In the genomic region with DNA sequence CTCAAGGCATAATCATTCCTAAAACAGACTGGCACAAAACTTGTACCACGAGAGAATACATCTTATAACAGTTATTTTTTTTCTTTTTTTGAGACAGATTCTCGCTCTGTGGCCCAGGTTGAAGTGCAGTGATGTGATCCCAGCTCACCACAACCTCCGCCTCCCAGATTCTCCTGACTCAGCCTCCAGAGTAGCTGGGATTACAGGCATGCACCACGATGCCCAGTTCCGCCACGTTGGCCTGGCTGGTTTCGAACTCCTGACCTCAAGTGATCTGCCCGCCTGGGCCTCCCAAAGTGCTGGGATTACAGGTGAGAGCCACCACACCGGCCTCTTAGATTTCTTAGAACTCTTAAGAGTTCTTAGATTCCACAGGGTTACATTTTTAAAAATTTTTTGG, we compare ENCODE assay signal across 12 cellular contexts. TPM values are rescaled to one million over a fixed set of nuclear protein-coding genes. Genes with fewer than 3 reads are reported as not detected.
DNase-seq lines count a peak whose midpoint lies in the region; ATAC-seq, FAIRE-seq and TF ChIP-seq lines count a peak whose summit lies in the region.
"Had no signal": no experiment of that assay in that cellular context is flagged by ENCODE, and none has a peak within 500 bp of the region (broad histone marks: within the 10 kb centered on the region; RNA-seq: fewer than 3 reads in every experiment).

No MANE protein-coding gene starts in this region.

- peaks cover 0 to 4% (median 0%) of the 10 kb centered on the region in 8 donors for H3K9me3 Mint-ChIP-seq in CD4-positive, alpha-beta memory T cell
- H3K9me3 Mint-ChIP-seq in IgD-negative memory B cell = peaks cover 0 to 2% (median 0%) of the 10 kb centered on the region in 3 donors
- H3K9me3 Mint-ChIP-seq in nephron = no peaks in the 10 kb centered on the region
- H3K9me3 Mint-ChIP-seq: stimulated activated naive B cell treated with anti-CD40 and anti-IgM and Interleukin-4, amounts not matched to agents 10 μg/mL and 1 μg/mL and 100 μg/mL, for 72 hours had no signal

- peak overlapping the region in 5 of 7 donors; percentile 4 to 99 (median 47) for H3K27ac Mint-ChIP-seq in CD4-positive, alpha-beta memory T cell
- H3K27ac Mint-ChIP-seq in IgD-negative memory B cell = peak overlapping the region in 2 of 3 donors; percentile 46 to 52
- no peak overlapping the region for H3K27ac Mint-ChIP-seq in nephron

- no peak for FAIRE-seq in GM12878 (lab: Jason Lieb, UNC)
- FAIRE-seq: K562 had no signal

- TF ChIP-seq RAD21 in GM12878 (IDR thresholded peaks at IDR 0.05; ENCODE audit: insufficient read depth, low read depth, low read length) = no peak

- H3K4me3 Mint-ChIP-seq in CD4-positive, alpha-beta memory T cell = peak overlapping the region in 7 of 8 donors; percentile 18 to 81 (median 64)
- peak overlapping the region in 2 of 4 donors; percentile 57 to 60 for H3K4me3 Mint-ChIP-seq in IgD-negative memory B cell
- H3K4me3 Mint-ChIP-seq in nephron = peak overlapping the region; percentile 23 to 59 (median 43)

- DNase-seq in CD4-positive, alpha-beta memory T cell = no peak
- DNase-seq in GM12878 (ENCODE audit: low read depth, low spot score) (no peak), NCI-H82 (lab: John Stamatoyannopoulos, UW) (no peak), NOMO-1 treated with DMSO at 0.1 percent for 48 hours (lab: John Stamatoyannopoulos, UW; ENCODE audit: unreplicated experiment) (no peak)
- no peak for DNase-seq in activated CD4-positive, CD25-positive, alpha-beta regulatory T cell treated with anti-CD3 and anti-CD28 coated beads, Interleukin-2, amount 50 U/mL, for 72 hours
- DNase-seq: activated naive CD4-positive, alpha-beta T cell treated with Interleukin-2 at 50 U/mL for 16 hours; left colon; stimulated activated naive B cell treated with anti-CD40 and anti-IgM and Interleukin-4, amounts not matched to agents 10 μg/mL and 1 μg/mL and 100 μg/mL, for 72 hours had no signal

- peaks cover 87% of the 10 kb centered on the region for H3K79me2 ChIP-seq in GM12878 (ENCODE audit: control insufficient read depth, insufficient read depth, low read length)

- CTCF ChIA-PET in CD4-positive, alpha-beta memory T cell (lab: Charles Lee; ENCODE audit: partially characterized antibody) = interaction anchor here (1.5 to 3.0 kb wide), 6 partner anchors 11 to 173 kb away, joined by 3 to 17 read pairs (median 10); no protein-coding TSS in a partner anchor
- CTCF ChIA-PET in GM12878 (lab: Yijun Ruan, JAX) = interaction anchor here (0.9 to 5.0 kb wide), 15 partner anchors 9 to 173 kb away, joined by 3 to 93 read pairs (median 10); no protein-coding TSS in a partner anchor

- peak overlapping the region; percentile 69 for H3K4me2 ChIP-seq in GM12878 (ENCODE audit: control insufficient read depth, insufficient read depth)

- no peak overlapping the region for H3K9ac ChIP-seq in GM12878 (ENCODE audit: control insufficient read depth, insufficient read depth, low read length)

- no peak overlapping the region for H2AFZ ChIP-seq in GM12878 (ENCODE audit: control insufficient read depth, low read depth, low read length)

- no peak overlapping the region for H3K4me3 ChIP-seq in CD4-positive, alpha-beta memory T cell (ENCODE audit: low read length in 2 of 2)
- H3K4me3 ChIP-seq in GM12878 = peak overlapping the region; percentile 53; the same call in 1 of the 2 replicates
- H3K4me3 ChIP-seq: K562 had no signal

- peaks cover 25% of the 10 kb centered on the region for H3K36me3 ChIP-seq in CD4-positive, alpha-beta memory T cell (ENCODE audit: insufficient read depth, low read length)
- peaks cover 7 to 26% of the 10 kb centered on the region in 2 experiments for H3K36me3 ChIP-seq in GM12878 (ENCODE audit: control insufficient read depth in 2 of 2, insufficient read depth in 2 of 2, low read length in 1 of 2)

- intact Hi-C loops in CD4-positive, alpha-beta memory T cell (cut with micrococcal nuclease) = loop anchor here (5.0 to 10.0 kb wide), 3 partner anchors 277 to 565 kb away; partner anchors contain the start of genes ABHD15, NEK8, TLCD1 and TP53I13
- intact Hi-C loops in GM12878 (cut with micrococcal nuclease; ENCODE audit: unreplicated experiment) = loop anchor here (2.0 to 5.0 kb wide), 2 partner anchors 141 to 338 kb away; partner anchors contain the start of gene PHF12

- SMC1A ChIA-PET in GM12878 (lab: Charles Lee; ENCODE audit: uncharacterized antibody, unreplicated experiment) = interaction anchor here (1.1 to 3.4 kb wide), 4 partner anchors 13 to 142 kb away, joined by 3 to 58 read pairs (median 15); no protein-coding TSS in a partner anchor

- ATAC-seq in GM12878 = no peak
- ATAC-seq: K562; left colon; stimulated activated naive B cell treated with anti-CD40 and anti-IgM and Interleukin-4, amounts not matched to agents 10 μg/mL and 1 μg/mL and 100 μg/mL, for 72 hours had no signal

- H3K27me3 ChIP-seq in CD4-positive, alpha-beta memory T cell (ENCODE audit: insufficient read depth, low read length) = no peaks in the 10 kb centered on the region
- H3K27me3 ChIP-seq in GM12878 (replicated peaks in 1 of 2; ENCODE audit: control insufficient read depth in 2 of 2, insufficient read depth in 2 of 2, low read length in 1 of 2) = no peaks in the 10 kb centered on the region

- BruUV-seq in GM12878 (replicated peaks; lab: Mats Ljungman, UMichigan) = no TSS peak

- no peak for TF ChIP-seq POLR2A in GM12878 (IDR thresholded peaks at IDR 0.05; ENCODE audit: low read depth, low read length)

- POLR2A ChIA-PET in CD4-positive, alpha-beta memory T cell (lab: Charles Lee; ENCODE audit: partially characterized antibody) = interaction anchor here (0.6 to 1.2 kb wide), 2 partner anchors 32 to 261 kb away, joined by 3 read pairs; no protein-coding TSS in a partner anchor
- POLR2A ChIA-PET in GM12878 (lab: Charles Lee) = interaction anchor here (0.9 to 1.3 kb wide), 2 partner anchors 8 to 144 kb away, joined by 4 to 8 read pairs; no protein-coding TSS in a partner anchor

- 98% methylated on average over 9 of the region's 9 CpGs for WGBS in GM12878 (ENCODE audit: insufficient coverage, insufficient replicate concordance, low lambda C conversion rate, missing lambda C conversion rate)

- peaks cover 35 to 64% of the 10 kb centered on the region in 2 donors for H3K36me3 Mint-ChIP-seq in CD4-positive, alpha-beta memory T cell
- H3K36me3 Mint-ChIP-seq in IgD-negative memory B cell = peaks cover 4% of the 10 kb centered on the region
- peaks cover 52% of the 10 kb centered on the region for H3K36me3 Mint-ChIP-seq in nephron (ENCODE audit: low read depth)

- no peaks in the 10 kb centered on the region for H3K9me3 ChIP-seq in CD4-positive, alpha-beta memory T cell (ENCODE audit: control insufficient read depth in 1 of 2, low read length in 2 of 2)
- H3K9me3 ChIP-seq in GM12878 (replicated peaks; ENCODE audit: control insufficient read depth, insufficient read depth, low read length) = no peaks in the 10 kb centered on the region; the same call in 2 of the 3 replicates

- H3K27me3 Mint-ChIP-seq in CD4-positive, alpha-beta memory T cell = no peaks in the 10 kb centered on the region
- no peaks in the 10 kb centered on the region for H3K27me3 Mint-ChIP-seq in IgD-negative memory B cell
- H3K27me3 Mint-ChIP-seq in nephron (ENCODE audit: low read depth) = no peaks in the 10 kb centered on the region
- H3K27me3 Mint-ChIP-seq: stimulated activated naive B cell treated with anti-CD40 and anti-IgM and Interleukin-4, amounts not matched to agents 10 μg/mL and 1 μg/mL and 100 μg/mL, for 72 hours had no signal

- peaks cover 41 to 82% (median 61%) of the 10 kb centered on the region in 4 donors for H3K4me1 Mint-ChIP-seq in CD4-positive, alpha-beta memory T cell
- peaks cover 21 to 50% (median 48%) of the 10 kb centered on the region in 3 donors for H3K4me1 Mint-ChIP-seq in IgD-negative memory B cell
- peaks cover 55% of the 10 kb centered on the region for H3K4me1 Mint-ChIP-seq in nephron

- peaks cover 72% of the 10 kb centered on the region for H3K4me1 ChIP-seq in CD4-positive, alpha-beta memory T cell (ENCODE audit: insufficient read depth, low read length)
- peaks cover 2% of the 10 kb centered on the region; the same call in 1 of the 2 replicates for H3K4me1 ChIP-seq in GM12878 (ENCODE audit: control insufficient read depth, insufficient read depth, low read length)

- H4K20me1 ChIP-seq in GM12878 (ENCODE audit: control insufficient read depth, insufficient read depth) = peaks cover 3% of the 10 kb centered on the region; the same call in 1 of the 2 replicates

- RAD21 ChIA-PET in GM12878 (lab: Charles Lee; ENCODE audit: unreplicated experiment) = interaction anchor here (1.0 to 3.6 kb wide), 3 partner anchors 71 to 147 kb away, joined by 3 to 71 read pairs (median 10); no protein-coding TSS in a partner anchor

- H3K27ac ChIP-seq in CD4-positive, alpha-beta memory T cell (ENCODE audit: low read depth, low read length) = peak overlapping the region; percentile 23
- no peak overlapping the region for H3K27ac ChIP-seq in GM12878 (ENCODE audit: control insufficient read depth, insufficient read depth)

- TF ChIP-seq EP300 in GM12878 (IDR thresholded peaks at IDR 0.05; ENCODE audit: borderline replicate concordance in 1 of 2, control insufficient read depth in 1 of 2, low read depth in 2 of 2, low read length in 2 of 2) = no peak

- TF ChIP-seq CTCF in GM12878 (IDR thresholded peaks at IDR 0.05 in 2 of 3, conservative IDR thresholded peaks at IDR 0.05 in 1 of 3; ENCODE audit: control insufficient read depth in 2 of 3, extremely low read depth in 1 of 3, insufficient read depth in 1 of 3, low read depth in 3 of 3, low read length in 3 of 3) = no peak
- TF ChIP-seq CTCF in nephron (IDR thresholded peaks at IDR 0.05; ENCODE audit: unreplicated experiment in 3 of 3) = no peak

- in situ Hi-C loops in GM12878 (cut with MboI) = no loop called here

RNA-seq across cellular contexts. Expression of gene NUFIP2, which starts 4.1 kb away (rescaled TPM):
- total RNA-seq in CD4-positive, alpha-beta memory T cell = 10 to 100 TPM; 77.5 to 85.1 TPM
- polyA plus RNA-seq in CD4-positive, alpha-beta memory T cell = 10 to 100 TPM; 11.5 to 15.6 TPM
- polyA plus RNA-seq in IgD-negative memory B cell = 14.4 TPM
- 111 and 118 TPM in 2 replicates for total RNA-seq in GM12878 (2013; cell fraction: nucleolus; rRNA removed)
- 26.2 and 30.8 TPM in 2 replicates for total RNA-seq in GM12878 (2014; rRNA removed)
- total RNA-seq in GM12878 (2014; rRNA removed; fragmentation: Illumina TruSeq; extraction: Trizol) = 32.1 and 32.3 TPM in 2 replicates
- 31.1 and 32.7 TPM in 2 replicates for total RNA-seq in GM12878 (2021)
- 9.1 TPM for polyA plus RNA-seq in GM12878 (2011; ENCODE audit: low read depth)
- polyA plus RNA-seq in GM12878 (2011; rRNA removed) = 15.6 and 18.3 TPM in 2 replicates
- polyA plus RNA-seq in GM12878 (2011; cell fraction: cytosol; rRNA removed) = 8.7 and 13.4 TPM in 2 replicates
- polyA plus RNA-seq in GM12878 (2011; cell fraction: nucleus; rRNA removed) = 27.5 and 46.1 TPM in 2 replicates
- 14.4 and 15.8 TPM in 2 replicates for polyA plus RNA-seq in GM12878 (2012)
- 25.4 and 31.1 TPM in 2 replicates for polyA plus RNA-seq in GM12878 (2014; fragmentation: Illumina TruSeq; extraction: Trizol)
- polyA plus RNA-seq in GM12878 (2014; fragmentation: Nextera tagmentation; extraction: Ambion mirVana) = 1 to 10 TPM; 4.3 to 5.2 TPM
- polyA plus RNA-seq in GM12878 (2014; rRNA removed) = 13.3 TPM in 2 replicates
- 1 to 10 TPM; 3.7 to 5.1 TPM for polyA plus RNA-seq in GM12878 (2016; fragmentation: Nextera tagmentation; extraction: Ambion mirVana)
- polyA minus RNA-seq in GM12878 (2011; rRNA and poly(A)+ RNA removed) = 12.8 and 17.3 TPM in 2 replicates
- 13.4 and 22.1 TPM in 2 replicates for polyA minus RNA-seq in GM12878 (2011; cell fraction: cytosol; rRNA and poly(A)+ RNA removed)
- polyA minus RNA-seq in GM12878 (2011; cell fraction: nucleus; rRNA and poly(A)+ RNA removed) = 29.7 and 51.9 TPM in 2 replicates

RNA-seq across cellular contexts. Expression of gene CRYBA1, which starts 43.2 kb away (rescaled TPM):
- total RNA-seq in CD4-positive, alpha-beta memory T cell = not detected
- not detected for polyA plus RNA-seq in CD4-positive, alpha-beta memory T cell
- polyA plus RNA-seq in IgD-negative memory B cell (not detected), GM12878 (2011; rRNA removed) (not detected in 2 replicates), GM12878 (2014; fragmentation: Illumina TruSeq; extraction: Trizol) (not detected in 2 replicates), GM12878 (2014; fragmentation: Nextera tagmentation; extraction: Ambion mirVana) (not detected), GM12878 (2014; rRNA removed) (not detected in 2 replicates), GM12878 (2016; fragmentation: Nextera tagmentation; extraction: Ambion mirVana) (not detected)
- not detected in 2 replicates for total RNA-seq in GM12878 (2013; cell fraction: nucleolus; rRNA removed)
- total RNA-seq in GM12878 (2014; rRNA removed) (not detected in 2 replicates), GM12878 (2014; rRNA removed; fragmentation: Illumina TruSeq; extraction: Trizol) (not detected in 2 replicates), GM12878 (2021) (not detected in 2 replicates)
- polyA plus RNA-seq in GM12878 (2011; ENCODE audit: low read depth) = not detected
- polyA plus RNA-seq in GM12878 (2011; cell fraction: cytosol; rRNA removed) = not detected in 2 replicates
- not detected in 2 replicates for polyA plus RNA-seq in GM12878 (2011; cell fraction: nucleus; rRNA removed)
- polyA plus RNA-seq in GM12878 (2012) = not detected in 2 replicates
- not detected in 2 replicates for polyA minus RNA-seq in GM12878 (2011; rRNA and poly(A)+ RNA removed)
- not detected in 2 replicates for polyA minus RNA-seq in GM12878 (2011; cell fraction: cytosol; rRNA and poly(A)+ RNA removed)
- polyA minus RNA-seq in GM12878 (2011; cell fraction: nucleus; rRNA and poly(A)+ RNA removed) = not detected in 2 replicates
- total RNA-seq: K562, left colon, osteocyte had no signal
- polyA plus RNA-seq: K562 had no signal

Comparison
In these comparisons a context has a peak if more than half of its experiments do, and no peak if none do; other contexts are left out.
1. H3K27ac Mint-ChIP-seq: peak in CD4-positive, alpha-beta memory T cell (5 of 7) and IgD-negative memory B cell (2 of 3); none in nephron (0 of 3).